In genomic region chrX:103878466-103879151, GRCh38 we compare ENCODE assay signal across 11 cellular contexts. TPM values are rescaled to one million over a fixed set of nuclear protein-coding genes. Genes with fewer than 3 reads are reported as not detected.
DNase-seq lines count a peak whose midpoint lies in the region; ATAC-seq and TF ChIP-seq lines count a peak whose summit lies in the region.
"Had no signal": no experiment of that assay in that cellular context is flagged by ENCODE, and none has a peak within 500 bp of the region (broad histone marks: within the 10 kb centered on the region; RNA-seq: fewer than 3 reads in every experiment).

No MANE protein-coding gene starts in this region.

- no peaks in the 10 kb centered on the region for H3K4me1 ChIP-seq in breast epithelium
- H3K4me1 ChIP-seq in SK-N-SH (ENCODE audit: control insufficient read depth in 1 of 2, insufficient read depth in 2 of 2, low read depth in 1 of 2, low read length in 1 of 2), result no peaks in the 10 kb centered on the region
- no peaks in the 10 kb centered on the region for H3K4me1 ChIP-seq in foreskin keratinocyte
- H3K4me1 ChIP-seq in skeletal muscle satellite cell (ENCODE audit: control insufficient read depth, insufficient read depth, low read length), result peaks cover 10% of the 10 kb centered on the region
- H3K4me1 ChIP-seq: gastrocnemius medialis had no signal

- TF ChIP-seq EP300 in SK-N-SH (IDR thresholded peaks at IDR 0.05; ENCODE audit: borderline replicate concordance in 1 of 2, low read depth in 1 of 2, low read length in 1 of 2), result no peak

- no peaks in the 10 kb centered on the region for H3K79me2 ChIP-seq in SK-N-SH (ENCODE audit: insufficient read depth)

- peak; percentile 71 for DNase-seq in MCF 10A (ENCODE audit: unreplicated experiment)
- DNase-seq in breast epithelium (ENCODE audit: low spot score in 2 of 2), result no peak
- no peak for DNase-seq in SK-N-SH
- peak; percentile 49 to 77 for DNase-seq in foreskin keratinocyte
- DNase-seq in activated CD4-positive, alpha-beta T cell treated with anti-CD3 and anti-CD28 coated beads, Interleukin-2, amount 10 ng/mL, durations not matched to agents 24 days and 14 days, result no peak
- DNase-seq in effector memory CD8-positive, alpha-beta T cell, result no peak

- ATAC-seq in foreskin keratinocyte (peak; percentile 62), HG02571 (IDR thresholded peaks at IDR 0.05; ENCODE audit: unreplicated experiment) (no peak)
- ATAC-seq in effector memory CD8-positive, alpha-beta T cell (replicated peaks), result no peak

- WGBS in SK-N-SH (ENCODE audit: low lambda C conversion rate), result 31% methylated on average over 8 of the region's 8 CpGs

- BruUV-seq in MCF 10A (replicated peaks; lab: Mats Ljungman, UMichigan), result no TSS peak

- no peak for TF ChIP-seq RAD21 in SK-N-SH (IDR thresholded peaks at IDR 0.05; ENCODE audit: low read length)

- H3K27ac ChIP-seq in breast epithelium (no peak overlapping the region), SK-N-SH (ENCODE audit: low read depth in 2 of 2, low read length in 1 of 2) (peak overlapping the region in 1 of 2 experiments; percentile 58; a peak in 2 of 4 replicates), foreskin keratinocyte (no peak overlapping the region)
- H3K27ac ChIP-seq: 22Rv1, gastrocnemius medialis, thoracic aorta had no signal

- H3K9ac ChIP-seq in SK-N-SH (peak overlapping the region; percentile 33; the same call in 1 of the 2 replicates), skeletal muscle satellite cell (ENCODE audit: low read depth, low read length) (no peak overlapping the region)

- no peaks in the 10 kb centered on the region for H3K9me3 Mint-ChIP-seq in MCF 10A (ENCODE audit: unreplicated experiment)
- peaks cover 5% of the 10 kb centered on the region for H3K9me3 Mint-ChIP-seq in activated CD4-positive, alpha-beta T cell treated with anti-CD3 and anti-CD28 coated beads, Interleukin-2, amount 10 ng/mL, durations not matched to agents 24 days and 14 days
- no peaks in the 10 kb centered on the region for H3K9me3 Mint-ChIP-seq in effector memory CD8-positive, alpha-beta T cell

- TF ChIP-seq CTCF in MCF 10A (IDR thresholded peaks at IDR 0.05; ENCODE audit: unreplicated experiment) (no peak), breast epithelium (IDR thresholded peaks at IDR 0.05) (no peak), SK-N-SH (IDR thresholded peaks at IDR 0.05) (no peak), foreskin keratinocyte (conservative IDR thresholded peaks at IDR 0.05) (no peak)

- no peaks in the 10 kb centered on the region for H3K9me2 ChIP-seq in SK-N-SH

- H3K4me3 Mint-ChIP-seq in MCF 10A (ENCODE audit: unreplicated experiment), result no peak overlapping the region
- H3K4me3 Mint-ChIP-seq in activated CD4-positive, alpha-beta T cell treated with anti-CD3 and anti-CD28 coated beads, Interleukin-2, amount 10 ng/mL, durations not matched to agents 24 days and 14 days, result no peak overlapping the region
- H3K4me3 Mint-ChIP-seq in effector memory CD8-positive, alpha-beta T cell, result no peak overlapping the region

- H3K36me3 ChIP-seq in breast epithelium (no peaks in the 10 kb centered on the region), SK-N-SH (replicated peaks in 1 of 2; ENCODE audit: control insufficient read depth in 1 of 2, insufficient read depth in 2 of 2, low read length in 1 of 2) (no peaks in the 10 kb centered on the region), skeletal muscle satellite cell (ENCODE audit: insufficient read depth, low read length) (no peaks in the 10 kb centered on the region)
- H3K36me3 ChIP-seq: gastrocnemius medialis, thoracic aorta had no signal

- H3K4me3 ChIP-seq in breast epithelium (no peak overlapping the region), SK-N-SH (ENCODE audit: low read depth in 2 of 2, low read length in 1 of 2) (no peak overlapping the region), skeletal muscle satellite cell (ENCODE audit: low read length) (no peak overlapping the region)
- H3K4me3 ChIP-seq: gastrocnemius medialis, thoracic aorta had no signal

- H3K4me1 Mint-ChIP-seq in MCF 10A (ENCODE audit: insufficient read depth, unreplicated experiment), result peaks cover 9% of the 10 kb centered on the region
- H3K4me1 Mint-ChIP-seq in activated CD4-positive, alpha-beta T cell treated with anti-CD3 and anti-CD28 coated beads, Interleukin-2, amount 10 ng/mL, durations not matched to agents 24 days and 14 days, result no peaks in the 10 kb centered on the region
- H3K4me1 Mint-ChIP-seq in effector memory CD8-positive, alpha-beta T cell (ENCODE audit: low read depth in 2 of 2), result no peaks in the 10 kb centered on the region

- no peaks in the 10 kb centered on the region for H3K36me3 Mint-ChIP-seq in MCF 10A (ENCODE audit: insufficient read depth, unreplicated experiment)
- H3K36me3 Mint-ChIP-seq in activated CD4-positive, alpha-beta T cell treated with anti-CD3 and anti-CD28 coated beads, Interleukin-2, amount 10 ng/mL, durations not matched to agents 24 days and 14 days (ENCODE audit: low read depth), result no peaks in the 10 kb centered on the region
- no peaks in the 10 kb centered on the region for H3K36me3 Mint-ChIP-seq in effector memory CD8-positive, alpha-beta T cell (ENCODE audit: insufficient read depth)

- CTCF ChIA-PET in MCF 10A (lab: Yijun Ruan, JAX), result no interaction called here
- CTCF ChIA-PET in SK-N-SH (lab: Yijun Ruan, JAX), result interaction anchor here (1.6 kb wide), 1 partner anchor 34 kb away, joined by 3 read pairs; no protein-coding TSS in a partner anchor

- no peak for TF ChIP-seq POLR2A in breast epithelium (IDR thresholded peaks at IDR 0.05)

- H3K4me2 ChIP-seq in SK-N-SH, result peak overlapping the region; percentile 30; the same call in 1 of the 2 replicates
- peak overlapping the region; percentile 33 for H3K4me2 ChIP-seq in skeletal muscle satellite cell (ENCODE audit: low read length)

- H3F3A ChIP-seq in SK-N-SH (replicated peaks; ENCODE audit: insufficient read depth), result no peaks in the 10 kb centered on the region

- H3K9me3 ChIP-seq in breast epithelium (no peaks in the 10 kb centered on the region), SK-N-SH (no peaks in the 10 kb centered on the region), skeletal muscle satellite cell (replicated peaks; ENCODE audit: low read length) (peaks cover 4% of the 10 kb centered on the region)
- H3K9me3 ChIP-seq: gastrocnemius medialis, thoracic aorta had no signal

- peaks cover 62% of the 10 kb centered on the region for H3K27me3 Mint-ChIP-seq in MCF 10A (ENCODE audit: insufficient read depth, unreplicated experiment)
- H3K27me3 Mint-ChIP-seq in activated CD4-positive, alpha-beta T cell treated with anti-CD3 and anti-CD28 coated beads, Interleukin-2, amount 10 ng/mL, durations not matched to agents 24 days and 14 days, result no peaks in the 10 kb centered on the region
- H3K27me3 Mint-ChIP-seq in effector memory CD8-positive, alpha-beta T cell, result no peaks in the 10 kb centered on the region

- intact Hi-C loops in MCF 10A (cut with micrococcal nuclease), result no loop called here
- intact Hi-C loops in breast epithelium (cut with DNase I; ENCODE audit: low total_unique reads), result no loop called here
- intact Hi-C loops in activated CD4-positive, alpha-beta T cell treated with anti-CD3 and anti-CD28 coated beads, Interleukin-2, amount 10 ng/mL, durations not matched to agents 24 days and 14 days (cut with micrococcal nuclease), result no loop called here

- H3K27me3 ChIP-seq in breast epithelium (peaks cover 0 to 26% of the 10 kb centered on the region in 2 donors), SK-N-SH (ENCODE audit: insufficient read depth) (no peaks in the 10 kb centered on the region), foreskin keratinocyte (no peaks in the 10 kb centered on the region), skeletal muscle satellite cell (ENCODE audit: control insufficient read depth, insufficient read depth, low read length) (peaks cover 7% of the 10 kb centered on the region)
- H3K27me3 ChIP-seq: gastrocnemius medialis had no signal

- H2AFZ ChIP-seq in SK-N-SH (ENCODE audit: low read depth), result no peak overlapping the region

- peak overlapping the region; percentile 72 for H3K27ac Mint-ChIP-seq in MCF 10A (ENCODE audit: low read depth, unreplicated experiment)
- H3K27ac Mint-ChIP-seq in activated CD4-positive, alpha-beta T cell treated with anti-CD3 and anti-CD28 coated beads, Interleukin-2, amount 10 ng/mL, durations not matched to agents 24 days and 14 days, result no peak overlapping the region
- H3K27ac Mint-ChIP-seq in effector memory CD8-positive, alpha-beta T cell, result no peak overlapping the region

- H4K20me1 ChIP-seq in SK-N-SH (ENCODE audit: insufficient read depth), result no peaks in the 10 kb centered on the region

- POLR2A ChIA-PET in MCF 10A (lab: Yijun Ruan, JAX) (interaction anchor here (0.7 kb wide), 1 partner anchor 37 kb away, joined by 3 read pairs; no protein-coding TSS in a partner anchor), SK-N-SH (lab: Yijun Ruan, JAX) (no interaction called here)

TF ChIP-seq in SK-N-SH, 30 proteins besides CTCF, POLR2A, EP300 and RAD21 (continues in another document):
- TF ChIP-seq NFIC (IDR thresholded peaks at IDR 0.05; ENCODE audit: borderline replicate concordance), result peak; percentile 60

RNA-seq across cellular contexts. Expression of gene RAB9B, which starts 46.6 kb away (rescaled TPM):
- 0.07 TPM in 1 of 2 replicates, not detected in the other for total RNA-seq in MCF 10A (2022)
- 1 to 10 TPM; 1.3 to 3.4 (median 1.9) TPM for total RNA-seq in breast epithelium
- 0.64 and 0.96 TPM in 2 replicates for polyA plus RNA-seq in SK-N-SH (2012; rRNA removed)
- 0.90 and 0.94 TPM in 2 replicates for polyA plus RNA-seq in SK-N-SH (2012; cell fraction: cytosol; rRNA removed)
- polyA plus RNA-seq in SK-N-SH (2012; cell fraction: nucleus; rRNA removed), result 1.1 and 2.3 TPM in 2 replicates
- total RNA-seq in foreskin keratinocyte, result 0.11 and 0.17 TPM in 2 replicates
- polyA plus RNA-seq in foreskin keratinocyte, result 0.07 TPM in 2 replicates
- total RNA-seq in skeletal muscle satellite cell (2012; rRNA removed), result 0.44 and 0.51 TPM in 2 replicates
- total RNA-seq in activated CD4-positive, alpha-beta T cell treated with anti-CD3 and anti-CD28 coated beads, Interleukin-2, amount 10 ng/mL, durations not matched to agents 24 days and 14 days, result 0.17 and 0.35 TPM in 2 replicates

Comparison
In these comparisons a context has a peak if more than half of its experiments do, and no peak if none do; other contexts are left out.
1. DNase-seq: peak in MCF 10A (single experiment) and foreskin keratinocyte (2 of 2); none in breast epithelium (0 of 2), SK-N-SH (single experiment), activated CD4-positive, alpha-beta T cell treated with anti-CD3 and anti-CD28 coated beads, Interleukin-2, amount 10 ng/mL, durations not matched to agents 24 days and 14 days (single experiment) and effector memory CD8-positive, alpha-beta T cell (0 of 3).